Comparison of ENCODE assay signal across 1 cellular context in genomic region chr6:30322527-30323501, GRCh38.
TF ChIP-seq lines count a peak whose summit lies in the region.

No MANE protein-coding gene starts in this region.

TF ChIP-seq in K562, 482 proteins besides CTCF, POLR2A, EP300 and RAD21 (continued from another document and continues in another):
- TF ChIP-seq ZBTB2 (IDR thresholded peaks at IDR 0.05): peak; percentile 36; the same call in 1 of the 2 replicates
- no peak for TF ChIP-seq SIX5 (IDR thresholded peaks at IDR 0.05; ENCODE audit: borderline replicate concordance in 1 of 2, insufficient read depth in 1 of 2, low read depth in 1 of 2, low read length in 2 of 2)
- peak; percentile 75; the same call in 1 of the 2 replicates for TF ChIP-seq ZNF311 (CRISPR knock-in tag; IDR thresholded peaks at IDR 0.05)
- TF ChIP-seq DMBX1 (CRISPR knock-in tag; IDR thresholded peaks at IDR 0.05; ENCODE audit: borderline replicate concordance): peak; percentile 96
- 0 out of 2 replicates have a peak, but pooled peaks have one; percentile 8 for TF ChIP-seq NFIX (CRISPR knock-in tag; IDR thresholded peaks at IDR 0.05; ENCODE audit: low read depth)
- no peak for TF ChIP-seq NCOA1 (IDR thresholded peaks at IDR 0.05; ENCODE audit: low read depth)
- TF ChIP-seq TFAP4 (CRISPR knock-in tag; IDR thresholded peaks at IDR 0.05; ENCODE audit: borderline replicate concordance): peak; percentile 12; the same call in 1 of the 2 replicates
- no peak for TF ChIP-seq ZNF121 (CRISPR knock-in tag; conservative IDR thresholded peaks at IDR 0.05)
- TF ChIP-seq ZNF561 (CRISPR knock-in tag; conservative IDR thresholded peaks at IDR 0.05): no peak
- TF ChIP-seq JUNB (CRISPR knock-in tag; conservative IDR thresholded peaks at IDR 0.05): no peak
- TF ChIP-seq ZNF398 (CRISPR knock-in tag; IDR thresholded peaks at IDR 0.05): peak; percentile 67; the same call in 1 of the 2 replicates
- TF ChIP-seq TCFL5 (CRISPR knock-in tag; conservative IDR thresholded peaks at IDR 0.05): no peak
- TF ChIP-seq ZNF57 (CRISPR knock-in tag; IDR thresholded peaks at IDR 0.05): no peak
- TF ChIP-seq MGA (IDR thresholded peaks at IDR 0.05): no peak
- TF ChIP-seq NONO (IDR thresholded peaks at IDR 0.05; ENCODE audit: low read depth in 2 of 2, low read length in 1 of 2): no peak
- TF ChIP-seq POLR3A (IDR thresholded peaks at IDR 0.05; ENCODE audit: borderline replicate concordance, extremely low read depth, insufficient read depth, insufficient read length): no peak
- peak; percentile 94 for TF ChIP-seq CC2D1A (IDR thresholded peaks at IDR 0.05)
- TF ChIP-seq CBFA2T3 (IDR thresholded peaks at IDR 0.05): peak; percentile 39; the same call in 1 of the 2 replicates
- TF ChIP-seq ZNF124 (CRISPR knock-in tag; IDR thresholded peaks at IDR 0.05): no peak
- no peak for TF ChIP-seq HCFC1 (IDR thresholded peaks at IDR 0.05; ENCODE audit: low read depth, low read length)
- TF ChIP-seq ZNF175 (CRISPR knock-in tag; IDR thresholded peaks at IDR 0.05; ENCODE audit: low read depth): 0 out of 2 replicates have a peak, but pooled peaks have one; percentile 37
- TF ChIP-seq BRF2 (IDR thresholded peaks at IDR 0.05; ENCODE audit: borderline replicate concordance, insufficient read depth, insufficient read length): no peak
- TF ChIP-seq NRF1 (conservative IDR thresholded peaks at IDR 0.05 in 1 of 2, IDR thresholded peaks at IDR 0.05 in 1 of 2): no peak
- TF ChIP-seq MAZ (CRISPR knock-in tag; conservative IDR thresholded peaks at IDR 0.05 in 1 of 2, IDR thresholded peaks at IDR 0.05 in 1 of 2): peak in 1 of 2 experiments; percentile 41; a peak in 1 of 4 replicates
- TF ChIP-seq MXI1 (IDR thresholded peaks at IDR 0.05; ENCODE audit: low read depth, low read length): no peak
- TF ChIP-seq ZNF639 (CRISPR knock-in tag; conservative IDR thresholded peaks at IDR 0.05 in 1 of 2, IDR thresholded peaks at IDR 0.05 in 1 of 2): 0 out of 4 replicates have a peak, but pooled peaks of 1 of the 2 experiments have one; percentile 30
- TF ChIP-seq ZNF224 (CRISPR knock-in tag; IDR thresholded peaks at IDR 0.05): no peak
- peak; percentile 74 for TF ChIP-seq DDX20 (tag; IDR thresholded peaks at IDR 0.05; ENCODE audit: low read depth)
- TF ChIP-seq ZBTB33 (CRISPR knock-in tag; IDR thresholded peaks at IDR 0.05): 0 out of 2 replicates have a peak, but pooled peaks have one; percentile 73
- no peak for TF ChIP-seq EHMT2 (IDR thresholded peaks at IDR 0.05)
- no peak for TF ChIP-seq RBBP5 (IDR thresholded peaks at IDR 0.05; ENCODE audit: borderline replicate concordance, insufficient read depth, low read length, poor library complexity, severe bottlenecking)
- TF ChIP-seq SMAD3 (CRISPR knock-in tag; conservative IDR thresholded peaks at IDR 0.05): no peak
- no peak for TF ChIP-seq SRF (CRISPR knock-in tag; IDR thresholded peaks at IDR 0.05)
- no peak for TF ChIP-seq ZNF140 (CRISPR knock-in tag; IDR thresholded peaks at IDR 0.05)
- TF ChIP-seq TSC22D4 (tag; IDR thresholded peaks at IDR 0.05): no peak
- TF ChIP-seq JUN (IDR thresholded peaks at IDR 0.05; ENCODE audit: borderline replicate concordance, low read depth, low read length): peak; percentile 7; the same call in 1 of the 2 replicates
- TF ChIP-seq JUN (CRISPR knock-in tag; IDR thresholded peaks at IDR 0.05; ENCODE audit: borderline replicate concordance): no peak
- TF ChIP-seq TAF1 (IDR thresholded peaks at IDR 0.05; ENCODE audit: control insufficient read depth, extremely low read depth, insufficient read depth, low read length, severe bottlenecking): no peak
- TF ChIP-seq ZNF41 (CRISPR knock-in tag; conservative IDR thresholded peaks at IDR 0.05): no peak
- no peak for TF ChIP-seq RNF2 (IDR thresholded peaks at IDR 0.05)
- TF ChIP-seq MTF1 (CRISPR knock-in tag; IDR thresholded peaks at IDR 0.05; ENCODE audit: borderline replicate concordance): no peak
- no peak for TF ChIP-seq ZNF699 (CRISPR knock-in tag; IDR thresholded peaks at IDR 0.05; ENCODE audit: insufficient replicate concordance)
- TF ChIP-seq EGR1 (conservative IDR thresholded peaks at IDR 0.05): peak; percentile 68
- no peak for TF ChIP-seq ZNF197 (CRISPR knock-in tag; IDR thresholded peaks at IDR 0.05; ENCODE audit: low read depth)
- TF ChIP-seq ZNF717 (CRISPR knock-in tag; IDR thresholded peaks at IDR 0.05): no peak
- no peak for TF ChIP-seq HNRNPK (IDR thresholded peaks at IDR 0.05; ENCODE audit: low read depth, low read length, poor library complexity, severe bottlenecking)
- TF ChIP-seq RBFOX2 (IDR thresholded peaks at IDR 0.05; ENCODE audit: low read depth, low read length): no peak
